In the genomic region with DNA sequence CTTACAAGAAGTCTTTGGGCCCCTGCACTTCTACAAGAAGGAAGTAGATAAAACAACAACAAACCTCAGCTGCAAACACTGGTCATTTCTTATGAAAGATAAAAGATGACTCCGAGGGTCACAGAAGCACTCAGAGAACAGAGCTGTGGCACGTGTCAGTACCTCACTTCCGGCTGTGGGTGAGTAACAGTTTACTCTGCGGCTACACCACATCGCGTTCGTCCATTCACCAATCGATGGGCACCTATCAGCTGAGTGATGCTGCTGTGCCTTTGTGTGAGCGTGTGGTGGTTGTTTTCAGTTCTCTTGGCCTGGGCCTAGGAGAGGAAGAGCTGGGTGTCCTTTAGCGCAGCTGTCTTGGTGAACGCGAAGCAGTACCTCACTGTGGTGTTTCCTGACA, we compare ENCODE assay signal across 1 cellular context.
TF ChIP-seq lines count a peak whose summit lies in the region.

No MANE protein-coding gene starts in this region.

TF ChIP-seq in K562, 482 proteins besides CTCF, POLR2A, EP300 and RAD21 (continued from another document and continues in another):
- TF ChIP-seq, protein P1, sequence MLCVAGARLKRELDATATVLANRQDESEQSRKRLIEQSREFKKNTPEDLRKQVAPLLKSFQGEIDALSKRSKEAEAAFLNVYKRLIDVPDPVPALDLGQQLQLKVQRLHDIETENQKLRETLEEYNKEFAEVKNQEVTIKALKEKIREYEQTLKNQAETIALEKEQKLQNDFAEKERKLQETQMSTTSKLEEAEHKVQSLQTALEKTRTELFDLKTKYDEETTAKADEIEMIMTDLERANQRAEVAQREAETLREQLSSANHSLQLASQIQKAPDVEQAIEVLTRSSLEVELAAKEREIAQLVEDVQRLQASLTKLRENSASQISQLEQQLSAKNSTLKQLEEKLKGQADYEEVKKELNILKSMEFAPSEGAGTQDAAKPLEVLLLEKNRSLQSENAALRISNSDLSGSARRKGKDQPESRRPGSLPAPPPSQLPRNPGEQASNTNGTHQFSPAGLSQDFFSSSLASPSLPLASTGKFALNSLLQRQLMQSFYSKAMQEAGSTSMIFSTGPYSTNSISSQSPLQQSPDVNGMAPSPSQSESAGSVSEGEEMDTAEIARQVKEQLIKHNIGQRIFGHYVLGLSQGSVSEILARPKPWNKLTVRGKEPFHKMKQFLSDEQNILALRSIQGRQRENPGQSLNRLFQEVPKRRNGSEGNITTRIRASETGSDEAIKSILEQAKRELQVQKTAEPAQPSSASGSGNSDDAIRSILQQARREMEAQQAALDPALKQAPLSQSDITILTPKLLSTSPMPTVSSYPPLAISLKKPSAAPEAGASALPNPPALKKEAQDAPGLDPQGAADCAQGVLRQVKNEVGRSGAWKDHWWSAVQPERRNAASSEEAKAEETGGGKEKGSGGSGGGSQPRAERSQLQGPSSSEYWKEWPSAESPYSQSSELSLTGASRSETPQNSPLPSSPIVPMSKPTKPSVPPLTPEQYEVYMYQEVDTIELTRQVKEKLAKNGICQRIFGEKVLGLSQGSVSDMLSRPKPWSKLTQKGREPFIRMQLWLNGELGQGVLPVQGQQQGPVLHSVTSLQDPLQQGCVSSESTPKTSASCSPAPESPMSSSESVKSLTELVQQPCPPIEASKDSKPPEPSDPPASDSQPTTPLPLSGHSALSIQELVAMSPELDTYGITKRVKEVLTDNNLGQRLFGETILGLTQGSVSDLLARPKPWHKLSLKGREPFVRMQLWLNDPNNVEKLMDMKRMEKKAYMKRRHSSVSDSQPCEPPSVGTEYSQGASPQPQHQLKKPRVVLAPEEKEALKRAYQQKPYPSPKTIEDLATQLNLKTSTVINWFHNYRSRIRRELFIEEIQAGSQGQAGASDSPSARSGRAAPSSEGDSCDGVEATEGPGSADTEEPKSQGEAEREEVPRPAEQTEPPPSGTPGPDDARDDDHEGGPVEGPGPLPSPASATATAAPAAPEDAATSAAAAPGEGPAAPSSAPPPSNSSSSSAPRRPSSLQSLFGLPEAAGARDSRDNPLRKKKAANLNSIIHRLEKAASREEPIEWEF (CRISPR knock-in tag; IDR thresholded peaks at IDR 0.05), result no peak
- TF ChIP-seq, protein P2, sequence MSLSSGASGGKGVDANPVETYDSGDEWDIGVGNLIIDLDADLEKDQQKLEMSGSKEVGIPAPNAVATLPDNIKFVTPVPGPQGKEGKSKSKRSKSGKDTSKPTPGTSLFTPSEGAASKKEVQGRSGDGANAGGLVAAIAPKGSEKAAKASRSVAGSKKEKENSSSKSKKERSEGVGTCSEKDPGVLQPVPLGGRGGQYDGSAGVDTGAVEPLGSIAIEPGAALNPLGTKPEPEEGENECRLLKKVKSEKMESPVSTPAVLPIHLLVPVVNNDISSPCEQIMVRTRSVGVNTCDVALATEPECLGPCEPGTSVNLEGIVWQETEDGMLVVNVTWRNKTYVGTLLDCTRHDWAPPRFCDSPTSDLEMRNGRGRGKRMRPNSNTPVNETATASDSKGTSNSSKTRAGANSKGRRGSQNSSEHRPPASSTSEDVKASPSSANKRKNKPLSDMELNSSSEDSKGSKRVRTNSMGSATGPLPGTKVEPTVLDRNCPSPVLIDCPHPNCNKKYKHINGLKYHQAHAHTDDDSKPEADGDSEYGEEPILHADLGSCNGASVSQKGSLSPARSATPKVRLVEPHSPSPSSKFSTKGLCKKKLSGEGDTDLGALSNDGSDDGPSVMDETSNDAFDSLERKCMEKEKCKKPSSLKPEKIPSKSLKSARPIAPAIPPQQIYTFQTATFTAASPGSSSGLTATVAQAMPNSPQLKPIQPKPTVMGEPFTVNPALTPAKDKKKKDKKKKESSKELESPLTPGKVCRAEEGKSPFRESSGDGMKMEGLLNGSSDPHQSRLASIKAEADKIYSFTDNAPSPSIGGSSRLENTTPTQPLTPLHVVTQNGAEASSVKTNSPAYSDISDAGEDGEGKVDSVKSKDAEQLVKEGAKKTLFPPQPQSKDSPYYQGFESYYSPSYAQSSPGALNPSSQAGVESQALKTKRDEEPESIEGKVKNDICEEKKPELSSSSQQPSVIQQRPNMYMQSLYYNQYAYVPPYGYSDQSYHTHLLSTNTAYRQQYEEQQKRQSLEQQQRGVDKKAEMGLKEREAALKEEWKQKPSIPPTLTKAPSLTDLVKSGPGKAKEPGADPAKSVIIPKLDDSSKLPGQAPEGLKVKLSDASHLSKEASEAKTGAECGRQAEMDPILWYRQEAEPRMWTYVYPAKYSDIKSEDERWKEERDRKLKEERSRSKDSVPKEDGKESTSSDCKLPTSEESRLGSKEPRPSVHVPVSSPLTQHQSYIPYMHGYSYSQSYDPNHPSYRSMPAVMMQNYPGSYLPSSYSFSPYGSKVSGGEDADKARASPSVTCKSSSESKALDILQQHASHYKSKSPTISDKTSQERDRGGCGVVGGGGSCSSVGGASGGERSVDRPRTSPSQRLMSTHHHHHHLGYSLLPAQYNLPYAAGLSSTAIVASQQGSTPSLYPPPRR (CRISPR knock-in tag; IDR thresholded peaks at IDR 0.05; ENCODE audit: borderline replicate concordance), result peak; percentile 40; the same call in 1 of the 2 replicates
- TF ChIP-seq POU5F1 (IDR thresholded peaks at IDR 0.05; ENCODE audit: borderline replicate concordance, low read depth, low read length, partially characterized antibody) (no peak), POLR2AphosphoS2 (IDR thresholded peaks at IDR 0.05; ENCODE audit: low read length) (no peak), YY1 (IDR thresholded peaks at IDR 0.05; ENCODE audit: borderline replicate concordance in 1 of 3, control insufficient read depth in 1 of 3, extremely low read depth in 1 of 3, insufficient read depth in 3 of 3, insufficient read length in 1 of 3, insufficient replicate concordance in 2 of 3, low read depth in 1 of 3, low read length in 2 of 3) (no peak), ZSCAN32 (CRISPR knock-in tag; IDR thresholded peaks at IDR 0.05) (no peak), PHF8 (IDR thresholded peaks at IDR 0.05; ENCODE audit: borderline replicate concordance, low read length) (no peak), ZBTB8A (IDR thresholded peaks at IDR 0.05; ENCODE audit: partially characterized antibody) (no peak), FOSL1 (tag; conservative IDR thresholded peaks at IDR 0.05) (peak; percentile 60), ATF7 (IDR thresholded peaks at IDR 0.05) (no peak), GABPB1 (CRISPR knock-in tag; IDR thresholded peaks at IDR 0.05) (peak; percentile 79), NRF1 (conservative IDR thresholded peaks at IDR 0.05 in 1 of 2, IDR thresholded peaks at IDR 0.05 in 1 of 2) (no peak), ATF1 (CRISPR knock-in tag; IDR thresholded peaks at IDR 0.05) (no peak), ATF1 (tag; IDR thresholded peaks at IDR 0.05) (0 out of 2 replicates have a peak, but pooled peaks have one; percentile 18), HOXB6 (CRISPR knock-in tag; IDR thresholded peaks at IDR 0.05; ENCODE audit: borderline replicate concordance) (no peak), ZFP1 (CRISPR knock-in tag; IDR thresholded peaks at IDR 0.05) (no peak), ZNF507 (tag; conservative IDR thresholded peaks at IDR 0.05) (no peak), ZNF3 (CRISPR knock-in tag; IDR thresholded peaks at IDR 0.05) (no peak), TAL1 (IDR thresholded peaks at IDR 0.05) (peak; percentile 31), ZNF583 (CRISPR knock-in tag; IDR thresholded peaks at IDR 0.05) (no peak), CREB1 (IDR thresholded peaks at IDR 0.05) (no peak), CREB1 (CRISPR knock-in tag; IDR thresholded peaks at IDR 0.05) (0 out of 2 replicates have a peak, but pooled peaks have one; percentile 25), SMAD2 (IDR thresholded peaks at IDR 0.05; ENCODE audit: low read depth, low read length) (no peak), SP2 (IDR thresholded peaks at IDR 0.05; ENCODE audit: extremely low read depth, low read depth, low read length, poor library complexity, severe bottlenecking) (no peak), ZNF589 (CRISPR knock-in tag; IDR thresholded peaks at IDR 0.05; ENCODE audit: low read depth) (no peak), LARP7 (IDR thresholded peaks at IDR 0.05) (no peak), KDM5B (IDR thresholded peaks at IDR 0.05; ENCODE audit: insufficient replicate concordance, low read depth, low read length) (no peak), PRMT5 (CRISPR knock-in tag; IDR thresholded peaks at IDR 0.05) (no peak)
- TF ChIP-seq, protein P3, sequence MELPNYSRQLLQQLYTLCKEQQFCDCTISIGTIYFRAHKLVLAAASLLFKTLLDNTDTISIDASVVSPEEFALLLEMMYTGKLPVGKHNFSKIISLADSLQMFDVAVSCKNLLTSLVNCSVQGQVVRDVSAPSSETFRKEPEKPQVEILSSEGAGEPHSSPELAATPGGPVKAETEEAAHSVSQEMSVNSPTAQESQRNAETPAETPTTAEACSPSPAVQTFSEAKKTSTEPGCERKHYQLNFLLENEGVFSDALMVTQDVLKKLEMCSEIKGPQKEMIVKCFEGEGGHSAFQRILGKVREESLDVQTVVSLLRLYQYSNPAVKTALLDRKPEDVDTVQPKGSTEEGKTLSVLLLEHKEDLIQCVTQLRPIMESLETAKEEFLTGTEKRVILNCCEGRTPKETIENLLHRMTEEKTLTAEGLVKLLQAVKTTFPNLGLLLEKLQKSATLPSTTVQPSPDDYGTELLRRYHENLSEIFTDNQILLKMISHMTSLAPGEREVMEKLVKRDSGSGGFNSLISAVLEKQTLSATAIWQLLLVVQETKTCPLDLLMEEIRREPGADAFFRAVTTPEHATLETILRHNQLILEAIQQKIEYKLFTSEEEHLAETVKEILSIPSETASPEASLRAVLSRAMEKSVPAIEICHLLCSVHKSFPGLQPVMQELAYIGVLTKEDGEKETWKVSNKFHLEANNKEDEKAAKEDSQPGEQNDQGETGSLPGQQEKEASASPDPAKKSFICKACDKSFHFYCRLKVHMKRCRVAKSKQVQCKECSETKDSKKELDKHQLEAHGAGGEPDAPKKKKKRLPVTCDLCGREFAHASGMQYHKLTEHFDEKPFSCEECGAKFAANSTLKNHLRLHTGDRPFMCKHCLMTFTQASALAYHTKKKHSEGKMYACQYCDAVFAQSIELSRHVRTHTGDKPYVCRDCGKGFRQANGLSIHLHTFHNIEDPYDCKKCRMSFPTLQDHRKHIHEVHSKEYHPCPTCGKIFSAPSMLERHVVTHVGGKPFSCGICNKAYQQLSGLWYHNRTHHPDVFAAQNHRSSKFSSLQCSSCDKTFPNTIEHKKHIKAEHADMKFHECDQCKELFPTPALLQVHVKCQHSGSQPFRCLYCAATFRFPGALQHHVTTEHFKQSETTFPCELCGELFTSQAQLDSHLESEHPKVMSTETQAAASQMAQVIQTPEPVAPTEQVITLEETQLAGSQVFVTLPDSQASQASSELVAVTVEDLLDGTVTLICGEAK (IDR thresholded peaks at IDR 0.05), result 0 out of 2 replicates have a peak, but pooled peaks have one; percentile 26
- TF ChIP-seq, protein P3 (CRISPR knock-in tag; IDR thresholded peaks at IDR 0.05), result no peak
- TF ChIP-seq, protein P4, sequence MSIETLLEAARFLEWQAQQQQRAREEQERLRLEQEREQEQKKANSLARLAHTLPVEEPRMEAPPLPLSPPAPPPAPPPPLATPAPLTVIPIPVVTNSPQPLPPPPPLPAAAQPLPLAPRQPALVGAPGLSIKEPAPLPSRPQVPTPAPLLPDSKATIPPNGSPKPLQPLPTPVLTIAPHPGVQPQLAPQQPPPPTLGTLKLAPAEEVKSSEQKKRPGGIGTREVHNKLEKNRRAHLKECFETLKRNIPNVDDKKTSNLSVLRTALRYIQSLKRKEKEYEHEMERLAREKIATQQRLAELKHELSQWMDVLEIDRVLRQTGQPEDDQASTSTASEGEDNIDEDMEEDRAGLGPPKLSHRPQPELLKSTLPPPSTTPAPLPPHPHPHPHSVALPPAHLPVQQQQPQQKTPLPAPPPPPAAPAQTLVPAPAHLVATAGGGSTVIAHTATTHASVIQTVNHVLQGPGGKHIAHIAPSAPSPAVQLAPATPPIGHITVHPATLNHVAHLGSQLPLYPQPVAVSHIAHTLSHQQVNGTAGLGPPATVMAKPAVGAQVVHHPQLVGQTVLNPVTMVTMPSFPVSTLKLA (conservative IDR thresholded peaks at IDR 0.05), result no peak
- TF ChIP-seq, protein P5, sequence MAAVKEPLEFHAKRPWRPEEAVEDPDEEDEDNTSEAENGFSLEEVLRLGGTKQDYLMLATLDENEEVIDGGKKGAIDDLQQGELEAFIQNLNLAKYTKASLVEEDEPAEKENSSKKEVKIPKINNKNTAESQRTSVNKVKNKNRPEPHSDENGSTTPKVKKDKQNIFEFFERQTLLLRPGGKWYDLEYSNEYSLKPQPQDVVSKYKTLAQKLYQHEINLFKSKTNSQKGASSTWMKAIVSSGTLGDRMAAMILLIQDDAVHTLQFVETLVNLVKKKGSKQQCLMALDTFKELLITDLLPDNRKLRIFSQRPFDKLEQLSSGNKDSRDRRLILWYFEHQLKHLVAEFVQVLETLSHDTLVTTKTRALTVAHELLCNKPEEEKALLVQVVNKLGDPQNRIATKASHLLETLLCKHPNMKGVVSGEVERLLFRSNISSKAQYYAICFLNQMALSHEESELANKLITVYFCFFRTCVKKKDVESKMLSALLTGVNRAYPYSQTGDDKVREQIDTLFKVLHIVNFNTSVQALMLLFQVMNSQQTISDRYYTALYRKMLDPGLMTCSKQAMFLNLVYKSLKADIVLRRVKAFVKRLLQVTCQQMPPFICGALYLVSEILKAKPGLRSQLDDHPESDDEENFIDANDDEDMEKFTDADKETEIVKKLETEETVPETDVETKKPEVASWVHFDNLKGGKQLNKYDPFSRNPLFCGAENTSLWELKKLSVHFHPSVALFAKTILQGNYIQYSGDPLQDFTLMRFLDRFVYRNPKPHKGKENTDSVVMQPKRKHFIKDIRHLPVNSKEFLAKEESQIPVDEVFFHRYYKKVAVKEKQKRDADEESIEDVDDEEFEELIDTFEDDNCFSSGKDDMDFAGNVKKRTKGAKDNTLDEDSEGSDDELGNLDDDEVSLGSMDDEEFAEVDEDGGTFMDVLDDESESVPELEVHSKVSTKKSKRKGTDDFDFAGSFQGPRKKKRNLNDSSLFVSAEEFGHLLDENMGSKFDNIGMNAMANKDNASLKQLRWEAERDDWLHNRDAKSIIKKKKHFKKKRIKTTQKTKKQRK (IDR thresholded peaks at IDR 0.05; ENCODE audit: borderline replicate concordance, low read depth, low read length), result no peak
